Comparison of ENCODE assay signal across 12 cellular contexts in genomic region chr10:86868353-86868752, GRCh38.
A peak's percentile ranks its signal among the peaks of the same experiment; 100 is the strongest.
DNase-seq lines count a peak whose midpoint lies in the region; ATAC-seq and TF ChIP-seq lines count a peak whose summit lies in the region.
"Had no signal": no experiment of that assay in that cellular context is flagged by ENCODE, and none has a peak within 500 bp of the region (broad histone marks: within the 10 kb centered on the region; RNA-seq: fewer than 3 reads in every experiment).

No MANE protein-coding gene starts in this region.

- H3K27ac ChIP-seq in mesodermal cell (ENCODE audit: low read depth, low read length, severe bottlenecking) (peak overlapping the region; percentile 94), gastrocnemius medialis (no peak overlapping the region)
- H3K27ac ChIP-seq: BLaER1 treated with 17β-estradiol and CSF1 and Interleukin-3, amounts not matched to agents 10 nM and 100 nM had no signal

- intact Hi-C loops in gastrocnemius medialis (cut with DNase I; ENCODE audit: low total_unique reads): no loop called here

- DNase-seq in AG08395 (ENCODE audit: low spot score): peak; percentile 7
- DNase-seq in M059J (ENCODE audit: low read depth): peak; percentile 57
- peak; percentile 72 for DNase-seq in dermis blood vessel endothelial cell
- no peak for DNase-seq in gastrocnemius medialis
- DNase-seq in SKM-1 (lab: John Stamatoyannopoulos, UW; ENCODE audit: unreplicated experiment): no peak
- DNase-seq in activated CD4-positive, alpha-beta T cell treated with anti-CD3 and anti-CD28 coated beads, Interleukin-2, amount 50 U/mL, for 48 hours: no peak
- DNase-seq: activated CD8-positive, alpha-beta T cell treated with anti-CD3 and anti-CD28 coated beads for 36 hours; NCI-H1105 treated with DMSO at 0.1 percent for 48 hours; stimulated activated CD4-positive, alpha-beta T cell treated with anti-CD3 and anti-CD28 coated beads, Interleukin-12 subunit alpha, Interleukin-12 subunit beta, amount 100 ng/mL, for 4 hours had no signal

- H3K9me3 ChIP-seq in mesodermal cell (ENCODE audit: control insufficient read depth, low read length): no peaks in the 10 kb centered on the region
- H3K9me3 ChIP-seq in gastrocnemius medialis: no peaks in the 10 kb centered on the region
- H3K9me3 ChIP-seq: BLaER1 treated with 17β-estradiol and CSF1 and Interleukin-3, amounts not matched to agents 10 nM and 100 nM had no signal

- H3K36me3 ChIP-seq in mesodermal cell (ENCODE audit: control insufficient read depth, insufficient read depth, low read length) (peaks cover 3% of the 10 kb centered on the region), gastrocnemius medialis (no peaks in the 10 kb centered on the region)
- H3K36me3 ChIP-seq: BLaER1 treated with 17β-estradiol and CSF1 and Interleukin-3, amounts not matched to agents 10 nM and 100 nM had no signal

- H3K4me1 ChIP-seq in mesodermal cell (ENCODE audit: control insufficient read depth, insufficient read depth, low read length, poor library complexity, severe bottlenecking) (peaks cover 76% of the 10 kb centered on the region), gastrocnemius medialis (peaks cover 15 to 25% of the 10 kb centered on the region in 2 donors)

- ATAC-seq in gastrocnemius medialis: no peak
- no peak for ATAC-seq in HG02852 (IDR thresholded peaks at IDR 0.05; ENCODE audit: unreplicated experiment)
- ATAC-seq: activated CD8-positive, alpha-beta T cell treated with anti-CD3 and anti-CD28 coated beads for 36 hours had no signal

- in situ Hi-C loops in gastrocnemius medialis (cut with MboI; ENCODE audit: low sequenced_read_pairs in 4 of 4): no loop called here

- H3K4me3 ChIP-seq in mesodermal cell (ENCODE audit: extremely low read depth, insufficient read depth, low read length, poor library complexity, severe bottlenecking) (no peak overlapping the region), gastrocnemius medialis (no peak overlapping the region)
- H3K4me3 ChIP-seq: BLaER1 treated with 17β-estradiol and CSF1 and Interleukin-3, amounts not matched to agents 10 nM and 100 nM had no signal

- no peak for TF ChIP-seq CTCF in gastrocnemius medialis (IDR thresholded peaks at IDR 0.05 in 4 of 5, conservative IDR thresholded peaks at IDR 0.05 in 1 of 5)

- WGBS in mesodermal cell (ENCODE audit: insufficient coverage in 2 of 2), 2 experiments: 0% methylated on average over 2 to 3 of the region's 6 CpGs

- H3K27me3 ChIP-seq in gastrocnemius medialis: no peaks in the 10 kb centered on the region
- H3K27me3 ChIP-seq: BLaER1 treated with 17β-estradiol and CSF1 and Interleukin-3, amounts not matched to agents 10 nM and 100 nM had no signal

- TF ChIP-seq POLR2A in gastrocnemius medialis (IDR thresholded peaks at IDR 0.05): no peak

Comparison
In these comparisons a context has a peak if more than half of its experiments do, and no peak if none do; other contexts are left out.
1. DNase-seq: peak in AG08395 (single experiment), M059J (single experiment) and dermis blood vessel endothelial cell (single experiment); none in gastrocnemius medialis (0 of 2), SKM-1 (single experiment) and activated CD4-positive, alpha-beta T cell treated with anti-CD3 and anti-CD28 coated beads, Interleukin-2, amount 50 U/mL, for 48 hours (0 of 2).